Comparison of ENCODE assay signal across 1 cellular context in the genomic region with DNA sequence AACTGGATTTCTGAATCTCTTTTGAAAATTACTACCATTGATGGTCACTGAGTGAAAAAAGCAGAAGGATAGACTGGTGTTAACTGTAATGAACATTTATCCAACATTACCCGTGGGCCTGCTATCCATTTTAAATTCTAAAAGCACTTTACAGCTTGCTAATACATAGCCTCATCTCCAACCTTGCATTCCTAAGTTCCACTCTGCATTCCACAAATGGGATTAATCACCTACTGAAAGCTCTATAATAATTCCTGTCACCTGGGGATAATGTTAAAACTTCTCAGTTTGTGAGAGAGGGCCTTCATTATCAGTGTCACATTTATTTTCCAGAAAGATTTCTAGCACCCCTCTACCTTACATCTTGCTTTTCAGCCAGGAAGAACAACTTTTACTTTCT.
A peak's percentile ranks its signal among the peaks of the same experiment; 100 is the strongest.
TF ChIP-seq lines count a peak whose summit lies in the region.

No MANE protein-coding gene starts in this region.

TF ChIP-seq in SK-N-SH, 30 proteins besides CTCF, POLR2A, EP300 and RAD21 (continued from another document):
- TF ChIP-seq, protein P1, sequence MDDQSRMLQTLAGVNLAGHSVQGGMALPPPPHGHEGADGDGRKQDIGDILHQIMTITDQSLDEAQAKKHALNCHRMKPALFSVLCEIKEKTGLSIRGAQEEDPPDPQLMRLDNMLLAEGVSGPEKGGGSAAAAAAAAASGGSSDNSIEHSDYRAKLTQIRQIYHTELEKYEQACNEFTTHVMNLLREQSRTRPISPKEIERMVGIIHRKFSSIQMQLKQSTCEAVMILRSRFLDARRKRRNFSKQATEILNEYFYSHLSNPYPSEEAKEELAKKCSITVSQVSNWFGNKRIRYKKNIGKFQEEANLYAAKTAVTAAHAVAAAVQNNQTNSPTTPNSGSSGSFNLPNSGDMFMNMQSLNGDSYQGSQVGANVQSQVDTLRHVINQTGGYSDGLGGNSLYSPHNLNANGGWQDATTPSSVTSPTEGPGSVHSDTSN (IDR thresholded peaks at IDR 0.05), result peak; percentile 57; the same call in 1 of the 2 replicates
- TF ChIP-seq TEAD4 (IDR thresholded peaks at IDR 0.05; ENCODE audit: borderline replicate concordance, insufficient read depth), result peak; percentile 66; the same call in 1 of the 2 replicates
- TF ChIP-seq, protein P2, sequence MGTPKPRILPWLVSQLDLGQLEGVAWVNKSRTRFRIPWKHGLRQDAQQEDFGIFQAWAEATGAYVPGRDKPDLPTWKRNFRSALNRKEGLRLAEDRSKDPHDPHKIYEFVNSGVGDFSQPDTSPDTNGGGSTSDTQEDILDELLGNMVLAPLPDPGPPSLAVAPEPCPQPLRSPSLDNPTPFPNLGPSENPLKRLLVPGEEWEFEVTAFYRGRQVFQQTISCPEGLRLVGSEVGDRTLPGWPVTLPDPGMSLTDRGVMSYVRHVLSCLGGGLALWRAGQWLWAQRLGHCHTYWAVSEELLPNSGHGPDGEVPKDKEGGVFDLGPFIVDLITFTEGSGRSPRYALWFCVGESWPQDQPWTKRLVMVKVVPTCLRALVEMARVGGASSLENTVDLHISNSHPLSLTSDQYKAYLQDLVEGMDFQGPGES (IDR thresholded peaks at IDR 0.05; ENCODE audit: low read depth, low read length), result no peak
- TF ChIP-seq FOXJ3 (CRISPR knock-in tag; IDR thresholded peaks at IDR 0.05), result no peak
- TF ChIP-seq, protein P3, sequence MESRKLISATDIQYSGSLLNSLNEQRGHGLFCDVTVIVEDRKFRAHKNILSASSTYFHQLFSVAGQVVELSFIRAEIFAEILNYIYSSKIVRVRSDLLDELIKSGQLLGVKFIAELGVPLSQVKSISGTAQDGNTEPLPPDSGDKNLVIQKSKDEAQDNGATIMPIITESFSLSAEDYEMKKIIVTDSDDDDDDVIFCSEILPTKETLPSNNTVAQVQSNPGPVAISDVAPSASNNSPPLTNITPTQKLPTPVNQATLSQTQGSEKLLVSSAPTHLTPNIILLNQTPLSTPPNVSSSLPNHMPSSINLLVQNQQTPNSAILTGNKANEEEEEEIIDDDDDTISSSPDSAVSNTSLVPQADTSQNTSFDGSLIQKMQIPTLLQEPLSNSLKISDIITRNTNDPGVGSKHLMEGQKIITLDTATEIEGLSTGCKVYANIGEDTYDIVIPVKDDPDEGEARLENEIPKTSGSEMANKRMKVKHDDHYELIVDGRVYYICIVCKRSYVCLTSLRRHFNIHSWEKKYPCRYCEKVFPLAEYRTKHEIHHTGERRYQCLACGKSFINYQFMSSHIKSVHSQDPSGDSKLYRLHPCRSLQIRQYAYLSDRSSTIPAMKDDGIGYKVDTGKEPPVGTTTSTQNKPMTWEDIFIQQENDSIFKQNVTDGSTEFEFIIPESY (IDR thresholded peaks at IDR 0.05; ENCODE audit: borderline replicate concordance, low read depth), result no peak
- TF ChIP-seq, protein P4, sequence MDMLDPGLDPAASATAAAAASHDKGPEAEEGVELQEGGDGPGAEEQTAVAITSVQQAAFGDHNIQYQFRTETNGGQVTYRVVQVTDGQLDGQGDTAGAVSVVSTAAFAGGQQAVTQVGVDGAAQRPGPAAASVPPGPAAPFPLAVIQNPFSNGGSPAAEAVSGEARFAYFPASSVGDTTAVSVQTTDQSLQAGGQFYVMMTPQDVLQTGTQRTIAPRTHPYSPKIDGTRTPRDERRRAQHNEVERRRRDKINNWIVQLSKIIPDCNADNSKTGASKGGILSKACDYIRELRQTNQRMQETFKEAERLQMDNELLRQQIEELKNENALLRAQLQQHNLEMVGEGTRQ (IDR thresholded peaks at IDR 0.05; ENCODE audit: borderline replicate concordance, low read depth, low read length), result no peak
